Comparison of ENCODE assay signal across 10 cellular contexts in the genomic region with DNA sequence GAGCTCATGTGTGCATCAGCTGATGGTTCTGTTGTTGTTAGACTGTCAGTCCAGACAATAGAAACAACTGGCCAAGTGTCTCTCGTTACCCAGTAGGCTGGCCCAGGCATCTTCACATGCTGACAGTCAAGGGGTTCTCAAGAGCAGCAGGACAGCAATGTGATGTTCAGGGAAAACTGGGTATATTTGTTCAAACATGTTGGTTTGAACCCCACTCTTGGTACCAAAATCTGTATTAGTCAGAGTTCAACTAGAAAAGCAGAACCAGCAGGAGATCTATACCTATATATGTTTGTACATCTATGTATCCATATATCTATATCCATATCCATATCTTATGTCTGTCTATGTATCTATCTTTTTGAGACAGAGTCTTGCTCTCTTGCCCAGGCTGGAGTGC.
"Had no signal": no experiment of that assay in that cellular context is flagged by ENCODE, and none has a peak within 500 bp of the region (broad histone marks: within the 10 kb centered on the region; RNA-seq: fewer than 3 reads in every experiment).

No MANE protein-coding gene starts in this region.

- H3K9ac ChIP-seq: KMS-11 had no signal

- H3K4me2 ChIP-seq: GM23338, KMS-11 had no signal

- ATAC-seq: GM23338 had no signal

- FAIRE-seq: H1, H54 had no signal

- H3K4me3 ChIP-seq: GM23338 had no signal

- H3K27ac ChIP-seq: HL-60, KMS-11 had no signal

- H2AFZ ChIP-seq: GM23338 had no signal

- DNase-seq: H9, HCEC 1CT, HFFc6, IMR-90, KBM-7 had no signal
